ENCODE assay signal across 8 cellular contexts in the genomic region with DNA sequence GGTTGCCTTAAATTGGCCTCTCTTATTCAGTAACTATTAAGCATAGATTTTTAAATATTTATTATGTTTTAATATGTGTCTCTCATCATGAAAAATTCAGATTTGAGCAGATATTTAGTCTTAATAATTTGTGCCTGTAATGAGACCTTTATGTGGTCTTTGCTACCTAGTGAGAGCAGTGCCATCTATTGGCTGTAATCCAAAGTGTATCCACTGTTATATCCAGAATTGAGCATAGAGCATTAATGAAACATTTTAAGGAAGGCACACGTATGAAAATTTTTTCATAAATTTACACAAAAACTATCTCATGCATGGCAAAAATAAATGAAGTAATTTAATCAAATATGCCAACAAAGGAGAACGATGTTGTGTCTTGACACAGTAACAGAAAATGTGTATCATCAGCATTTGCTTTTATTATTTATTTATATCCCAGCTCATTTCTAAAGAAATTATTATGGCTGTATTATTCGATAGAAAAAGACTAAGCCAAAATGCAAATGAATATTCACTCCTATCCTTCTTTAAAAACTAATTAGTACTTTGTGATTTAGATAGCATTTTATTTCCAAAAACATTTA.
DNase-seq lines count a peak whose midpoint lies in the region; ATAC-seq and TF ChIP-seq lines count a peak whose summit lies in the region.

No MANE protein-coding gene starts in this region.

- no peaks in the 10 kb centered on the region for H3K27me3 ChIP-seq in cardiac muscle cell

- ATAC-seq in Right ventricle myocardium inferior (no peak), HG03135 (IDR thresholded peaks at IDR 0.05; ENCODE audit: unreplicated experiment) (peak; percentile 57)

- TF ChIP-seq CTCF in cardiac muscle cell (IDR thresholded peaks at IDR 0.05; ENCODE audit: low read depth, low read length) (peak; percentile 28), epithelial cell of proximal tubule (conservative IDR thresholded peaks at IDR 0.05; ENCODE audit: low read depth, low read length) (peak; percentile 72)

- H3K27ac ChIP-seq in cardiac muscle cell, result no peak overlapping the region

- H3K4me3 ChIP-seq in cardiac muscle cell (no peak overlapping the region), epithelial cell of proximal tubule (ENCODE audit: low read depth, low read length) (no peak overlapping the region)

- DNase-seq in cardiac muscle cell (ENCODE audit: low read depth in 1 of 2, low spot score in 1 of 2), result peak; percentile 53 to 61
- DNase-seq in Right ventricle myocardium inferior (ENCODE audit: missing footprints), result no peak
- peak; percentile 70 for DNase-seq in NCI-H82 (lab: John Stamatoyannopoulos, UW)
- DNase-seq in epithelial cell of proximal tubule (ENCODE audit: low read depth), result no peak
- no peak for DNase-seq in activated T-cell treated with anti-CD3 and anti-CD28 coated beads, Interleukin-2, amount 50 U/mL, for 1 hour
- no peak for DNase-seq in amniotic stem cell (lab: John Stamatoyannopoulos, UW)
- DNase-seq in activated T-cell treated with anti-CD3 and anti-CD28 coated beads, Interleukin-2, amount 50 U/mL, for 48 hours, result no peak

- intact Hi-C loops in Right ventricle myocardium inferior (cut with DNase I), result no loop called here

- H3K9me3 ChIP-seq in cardiac muscle cell (ENCODE audit: low read depth), result no peaks in the 10 kb centered on the region

- peaks cover 4% of the 10 kb centered on the region for H3K4me1 ChIP-seq in cardiac muscle cell (ENCODE audit: low read depth)

- no peaks in the 10 kb centered on the region for H3K36me3 ChIP-seq in cardiac muscle cell

Comparison
In these comparisons a context has a peak if more than half of its experiments do, and no peak if none do; other contexts are left out.
1. DNase-seq: peak in cardiac muscle cell (2 of 2) and NCI-H82 (single experiment); none in Right ventricle myocardium inferior (single experiment), epithelial cell of proximal tubule (single experiment), activated T-cell treated with anti-CD3 and anti-CD28 coated beads, Interleukin-2, amount 50 U/mL, for 1 hour (single experiment), amniotic stem cell (single experiment) and activated T-cell treated with anti-CD3 and anti-CD28 coated beads, Interleukin-2, amount 50 U/mL, for 48 hours (0 of 2).